23 cellular contexts compared by ENCODE assay signal in genomic region chr2:183347969-183348368, GRCh38.
"Had no signal": no experiment of that assay in that cellular context is flagged by ENCODE, and none has a peak within 500 bp of the region (broad histone marks: within the 10 kb centered on the region; RNA-seq: fewer than 3 reads in every experiment).

No MANE protein-coding gene starts in this region.

- H3K36me3 ChIP-seq: esophagus squamous epithelium, neutrophil, right lobe of liver, stomach, tibial artery had no signal

- H3K27me3 ChIP-seq: esophagus squamous epithelium, hepatocyte, neutrophil, right lobe of liver, stomach, tibial artery had no signal

- DNase-seq: cortex of kidney; effector memory CD8-positive, alpha-beta T cell; erythroblast; esophagus squamous epithelium; head of caudate nucleus; kidney; mucosa of descending colon; naive B cell; right lobe of liver; small intestine; stimulated activated CD4-positive, alpha-beta T cell treated with anti-CD3 and anti-CD28 coated beads, Interleukin-12 subunit alpha, Interleukin-12 subunit beta, amount 100 ng/mL, for 4 hours; stimulated activated CD4-positive, alpha-beta T cell treated with anti-CD3 and anti-CD28 coated beads, Interleukin-1b, Interleukin-23, amount 100 ng/mL, for 48 hours; stimulated activated CD4-positive, alpha-beta T cell treated with anti-CD3 and anti-CD28 coated beads, Interleukin-4, amount 100 ng/mL, for 1 hour; stimulated activated naive CD4-positive, alpha-beta T cell treated with Interleukin-2 at 50 U/mL for 16 hours; stomach; tibial artery had no signal

- H3K79me2 ChIP-seq: hepatocyte, parathyroid adenoma had no signal

- H3K27ac ChIP-seq: esophagus squamous epithelium, hepatocyte, neutrophil, parathyroid adenoma, right lobe of liver, stomach, tibial artery had no signal

- ATAC-seq: effector memory CD8-positive, alpha-beta T cell; left lobe of liver; mucosa of descending colon; natural killer cell treated with Interleukin-12 subunit alpha and Interleukin-12 subunit beta and Interleukin-15 and Interleukin-18, amount 100 ng/mL, for 72 hours; right lobe of liver; stimulated activated effector memory CD8-positive, alpha-beta T cell treated with anti-CD3 and anti-CD28 coated beads, Interleukin-12 subunit alpha, Interleukin-12 subunit beta, amount 100 ng/mL, for 72 hours had no signal

- H3K4me3 ChIP-seq: esophagus squamous epithelium, hepatocyte, lung, mucosa of descending colon, right lobe of liver, stomach, tibial artery had no signal

- H3K9me3 ChIP-seq: esophagus squamous epithelium, mucosa of descending colon, neutrophil, right lobe of liver, stomach, tibial artery had no signal

- H3K9ac ChIP-seq: parathyroid adenoma had no signal

- H2AFZ ChIP-seq: hepatocyte, parathyroid adenoma had no signal

- H3K4me2 ChIP-seq: hepatocyte had no signal
